ENCODE assay signal across 16 cellular contexts in the genomic region with DNA sequence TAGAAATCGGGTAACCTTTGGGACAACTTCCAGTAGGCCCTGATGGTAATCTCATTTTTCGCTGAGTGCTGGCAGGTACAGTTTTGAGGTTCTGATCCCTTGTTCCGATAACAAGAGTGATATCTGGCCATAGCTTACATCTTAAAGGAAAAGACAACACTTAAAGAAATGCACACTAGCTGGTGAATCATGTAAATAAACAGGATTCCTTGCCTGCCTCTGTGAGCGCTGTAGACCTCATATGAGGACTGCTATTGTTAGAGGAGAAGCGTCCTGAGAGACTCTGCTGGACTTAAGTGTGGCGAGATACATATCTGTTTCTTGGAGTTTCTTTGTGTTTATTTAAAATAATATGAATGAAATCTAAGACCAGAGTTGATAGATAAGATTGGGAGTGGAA.
DNase-seq lines count a peak whose midpoint lies in the region; TF ChIP-seq lines count a peak whose summit lies in the region.
"Had no signal": no experiment of that assay in that cellular context is flagged by ENCODE, and none has a peak within 500 bp of the region (broad histone marks: within the 10 kb centered on the region; RNA-seq: fewer than 3 reads in every experiment).

No MANE protein-coding gene starts in this region.

- H3K9me2 ChIP-seq in Loucy (replicated peaks; ENCODE audit: low read depth, low read length): no peaks in the 10 kb centered on the region

- H3K27ac ChIP-seq in osteoblast (ENCODE audit: low read depth, low read length): peak overlapping the region; percentile 85
- no peak overlapping the region for H3K27ac ChIP-seq in CD4-positive, alpha-beta memory T cell (ENCODE audit: low read depth, low read length)
- H3K27ac ChIP-seq: KMS-11 had no signal

- peaks cover 5% of the 10 kb centered on the region for H4K20me1 ChIP-seq in Loucy (ENCODE audit: insufficient read depth, low read length, poor library complexity, severe bottlenecking)
- no peaks in the 10 kb centered on the region for H4K20me1 ChIP-seq in osteoblast (ENCODE audit: insufficient read depth, low read length)

- intact Hi-C loops in CD4-positive, alpha-beta memory T cell (cut with micrococcal nuclease): loop anchor here (10.0 kb wide), 1 partner anchor 365 kb away; no protein-coding TSS in a partner anchor

- H3K4me1 ChIP-seq in Loucy (ENCODE audit: insufficient read depth, low read length, poor library complexity, severe bottlenecking) (peaks cover 75% of the 10 kb centered on the region), osteoblast (ENCODE audit: insufficient read depth, low read length) (peaks cover 38% of the 10 kb centered on the region)
- H3K4me1 ChIP-seq in CD4-positive, alpha-beta memory T cell (ENCODE audit: insufficient read depth, low read length): peaks cover 21% of the 10 kb centered on the region

- peak overlapping the region; percentile 81 for H3K4me3 ChIP-seq in Loucy (ENCODE audit: low read length, poor library complexity, severe bottlenecking)
- peak overlapping the region; percentile 85 for H3K4me3 ChIP-seq in osteoblast (ENCODE audit: insufficient read depth, low read length)
- no peak overlapping the region for H3K4me3 ChIP-seq in CD4-positive, alpha-beta memory T cell (ENCODE audit: low read length in 2 of 2)

- CTCF ChIA-PET in CD4-positive, alpha-beta memory T cell (lab: Charles Lee; ENCODE audit: partially characterized antibody): no interaction called here

- H3F3A ChIP-seq in Loucy (ENCODE audit: low read depth): peaks cover 4% of the 10 kb centered on the region; the same call in 1 of the 2 replicates

- H3K9me3 ChIP-seq in Loucy (ENCODE audit: insufficient read depth, low read depth, low read length): no peaks in the 10 kb centered on the region
- H3K9me3 ChIP-seq in osteoblast (ENCODE audit: low read depth, low read length): no peaks in the 10 kb centered on the region
- no peaks in the 10 kb centered on the region for H3K9me3 ChIP-seq in CD4-positive, alpha-beta memory T cell (ENCODE audit: control insufficient read depth in 1 of 2, low read length in 2 of 2)

- peaks cover 71% of the 10 kb centered on the region for H3K79me2 ChIP-seq in Loucy (ENCODE audit: insufficient read depth, low read length)
- H3K79me2 ChIP-seq in osteoblast (ENCODE audit: insufficient read depth, low read length): peaks cover 72% of the 10 kb centered on the region

- POLR2A ChIA-PET in CD4-positive, alpha-beta memory T cell (lab: Charles Lee; ENCODE audit: partially characterized antibody): no interaction called here

- H3K36me3 Mint-ChIP-seq in CD4-positive, alpha-beta memory T cell: peaks cover 0 to 3% of the 10 kb centered on the region in 2 donors
- H3K36me3 Mint-ChIP-seq: activated CD4-positive, alpha-beta memory T cell treated with anti-CD3 and anti-CD28 coated beads for 36 hours; stimulated activated naive B cell treated with anti-CD40 and anti-IgM and Interleukin-4, amounts not matched to agents 10 μg/mL and 1 μg/mL and 100 μg/mL, for 72 hours had no signal

- no peak overlapping the region for H3K27ac Mint-ChIP-seq in CD4-positive, alpha-beta memory T cell
- H3K27ac Mint-ChIP-seq: activated CD4-positive, alpha-beta memory T cell treated with anti-CD3 and anti-CD28 coated beads for 36 hours; CD8-positive, alpha-beta T cell; stimulated activated naive B cell treated with anti-CD40 and anti-IgM and Interleukin-4, amounts not matched to agents 10 μg/mL and 1 μg/mL and 100 μg/mL, for 72 hours had no signal

- no peaks in the 10 kb centered on the region; the same call in 1 of the 2 replicates for H3K36me3 ChIP-seq in Loucy (ENCODE audit: insufficient read depth, low read length)
- H3K36me3 ChIP-seq in osteoblast (ENCODE audit: insufficient read depth, low read length): no peaks in the 10 kb centered on the region
- H3K36me3 ChIP-seq in CD4-positive, alpha-beta memory T cell (ENCODE audit: insufficient read depth, low read length): no peaks in the 10 kb centered on the region

- H3K4me1 Mint-ChIP-seq in CD4-positive, alpha-beta memory T cell: peaks cover 12 to 29% (median 18%) of the 10 kb centered on the region in 4 donors

- H2AFZ ChIP-seq in Loucy (ENCODE audit: low read length) (no peak overlapping the region), osteoblast (ENCODE audit: low read length) (peak overlapping the region; percentile 28)

- H3K4me2 ChIP-seq in Loucy (ENCODE audit: low read depth, low read length, poor library complexity, severe bottlenecking): peak overlapping the region; percentile 91
- peak overlapping the region; percentile 92 for H3K4me2 ChIP-seq in osteoblast (ENCODE audit: insufficient read depth, low read length)
- H3K4me2 ChIP-seq: KMS-11 had no signal

- DNase-seq in Ammon's horn (ENCODE audit: low spot score) (peak; percentile 25), dedifferentiated amniotic fluid mesenchymal stem cell (ENCODE audit: extremely low spot score) (peak; percentile 78), osteoblast (ENCODE audit: insufficient read length, low spot score, missing footprints) (peak; percentile 90), germinal center (ENCODE audit: low spot score) (no peak), SW480 (ENCODE audit: low spot score) (no peak), NCI-H748 (lab: John Stamatoyannopoulos, UW; ENCODE audit: unreplicated experiment) (no peak)
- DNase-seq in CD4-positive, alpha-beta memory T cell: no peak
- DNase-seq: activated CD4-positive, alpha-beta memory T cell treated with anti-CD3 and anti-CD28 coated beads for 36 hours; activated gamma-delta T cell; CD8-positive, alpha-beta T cell; NCI-H2081; stimulated activated CD4-positive, alpha-beta T cell treated with anti-CD3 and anti-CD28 coated beads, Interleukin-4, amount 100 ng/mL, for 1 hour; stimulated activated naive B cell treated with anti-CD40 and anti-IgM and Interleukin-4, amounts not matched to agents 10 μg/mL and 1 μg/mL and 100 μg/mL, for 72 hours; T-helper 17 cell had no signal

- H3K27me3 ChIP-seq in Loucy (ENCODE audit: insufficient read depth, low read length, poor library complexity, severe bottlenecking): no peaks in the 10 kb centered on the region
- no peaks in the 10 kb centered on the region for H3K27me3 ChIP-seq in osteoblast (ENCODE audit: insufficient read depth, low read length)
- H3K27me3 ChIP-seq in CD4-positive, alpha-beta memory T cell (ENCODE audit: insufficient read depth, low read length): peaks cover 13% of the 10 kb centered on the region

- peaks cover 11 to 35% of the 10 kb centered on the region in 2 donors for H3K27me3 Mint-ChIP-seq in CD4-positive, alpha-beta memory T cell

- TF ChIP-seq CTCF in Loucy (conservative IDR thresholded peaks at IDR 0.05; ENCODE audit: low read length) (no peak; the same call in 1 of the 2 replicates), osteoblast (IDR thresholded peaks at IDR 0.05; ENCODE audit: extremely low read depth, low read depth, low read length) (peak; percentile 47)

- peak overlapping the region; percentile 80 for H3K9ac ChIP-seq in Loucy (ENCODE audit: low read depth, low read length, poor library complexity, severe bottlenecking)
- H3K9ac ChIP-seq: KMS-11 had no signal

- no peaks in the 10 kb centered on the region for H3K9me3 Mint-ChIP-seq in CD4-positive, alpha-beta memory T cell
- H3K9me3 Mint-ChIP-seq: activated CD4-positive, alpha-beta memory T cell treated with anti-CD3 and anti-CD28 coated beads for 36 hours; CD8-positive, alpha-beta T cell; stimulated activated naive B cell treated with anti-CD40 and anti-IgM and Interleukin-4, amounts not matched to agents 10 μg/mL and 1 μg/mL and 100 μg/mL, for 72 hours had no signal

- peak overlapping the region in 1 of 8 donors; percentile 4 for H3K4me3 Mint-ChIP-seq in CD4-positive, alpha-beta memory T cell
- H3K4me3 Mint-ChIP-seq: activated CD4-positive, alpha-beta memory T cell treated with anti-CD3 and anti-CD28 coated beads for 36 hours; stimulated activated naive B cell treated with anti-CD40 and anti-IgM and Interleukin-4, amounts not matched to agents 10 μg/mL and 1 μg/mL and 100 μg/mL, for 72 hours had no signal

Comparison
In these comparisons a context has a peak if more than half of its experiments do, and no peak if none do; other contexts are left out.
1. DNase-seq: peak in Ammon's horn (single experiment), dedifferentiated amniotic fluid mesenchymal stem cell (single experiment) and osteoblast (single experiment); none in CD4-positive, alpha-beta memory T cell (0 of 5), germinal center (single experiment), SW480 (single experiment) and NCI-H748 (single experiment).
2. H3K4me3 ChIP-seq: peak in Loucy (single experiment) and osteoblast (single experiment); none in CD4-positive, alpha-beta memory T cell (0 of 2).